In genomic region chr18:62744076-62744705, GRCh38 we compare ENCODE assay signal across 10 cellular contexts. TPM values are rescaled to one million over a fixed set of nuclear protein-coding genes. Genes with fewer than 3 reads are reported as not detected.
DNase-seq lines count a peak whose midpoint lies in the region; ATAC-seq, FAIRE-seq and TF ChIP-seq lines count a peak whose summit lies in the region.
"Had no signal": no experiment of that assay in that cellular context is flagged by ENCODE, and none has a peak within 500 bp of the region (broad histone marks: within the 10 kb centered on the region; RNA-seq: fewer than 3 reads in every experiment).

No MANE protein-coding gene starts in this region.

- no peaks in the 10 kb centered on the region for H3K9me3 ChIP-seq in A549

- H3K27ac ChIP-seq in A549, result peak overlapping the region in 1 of 2 experiments; percentile 68; a peak in 3 of 6 replicates

- ATAC-seq in A549 (peak in 1 of 2 experiments; percentile 45; a peak in 3 of 6 replicates), GM19455 (IDR thresholded peaks at IDR 0.05; ENCODE audit: unreplicated experiment) (peak; percentile 73), HG03159 (IDR thresholded peaks at IDR 0.05; ENCODE audit: unreplicated experiment) (peak; percentile 66), HG03520 (IDR thresholded peaks at IDR 0.05; ENCODE audit: unreplicated experiment) (no peak)
- ATAC-seq in natural killer cell treated with Interleukin-12 subunit alpha and Interleukin-12 subunit beta and Interleukin-15 and Interleukin-18, amount 100 ng/mL, for 72 hours, result no peak
- ATAC-seq: effector memory CD8-positive, alpha-beta T cell had no signal

- H3K4me3 Mint-ChIP-seq in chondrocyte (ENCODE audit: unreplicated experiment), result no peak overlapping the region
- H3K4me3 Mint-ChIP-seq in natural killer cell treated with Interleukin-12 subunit alpha and Interleukin-12 subunit beta and Interleukin-15 and Interleukin-18, amount 100 ng/mL, for 72 hours, result no peak overlapping the region
- H3K4me3 Mint-ChIP-seq: effector memory CD8-positive, alpha-beta T cell had no signal

- no peak overlapping the region for H3K4me3 ChIP-seq in A549

- H3K36me3 Mint-ChIP-seq in chondrocyte (ENCODE audit: low read depth), result no peaks in the 10 kb centered on the region
- no peaks in the 10 kb centered on the region for H3K36me3 Mint-ChIP-seq in natural killer cell treated with Interleukin-12 subunit alpha and Interleukin-12 subunit beta and Interleukin-15 and Interleukin-18, amount 100 ng/mL, for 72 hours

- TF ChIP-seq EP300 in A549 (IDR thresholded peaks at IDR 0.05), result no peak

- no peak for TF ChIP-seq RAD21 in A549 (conservative IDR thresholded peaks at IDR 0.05 in 1 of 2, IDR thresholded peaks at IDR 0.05 in 1 of 2)

- no peak for TF ChIP-seq POLR2A in A549 (IDR thresholded peaks at IDR 0.05; ENCODE audit: low read length)

- H3K27ac Mint-ChIP-seq in chondrocyte (ENCODE audit: unreplicated experiment), result peak overlapping the region; percentile 68
- H3K27ac Mint-ChIP-seq in natural killer cell treated with Interleukin-12 subunit alpha and Interleukin-12 subunit beta and Interleukin-15 and Interleukin-18, amount 100 ng/mL, for 72 hours, result no peak overlapping the region
- H3K27ac Mint-ChIP-seq: effector memory CD8-positive, alpha-beta T cell had no signal

- no peak for FAIRE-seq in A549 (lab: Jason Lieb, UNC)

- peak overlapping the region; percentile 32 for H3K4me2 ChIP-seq in A549

- peaks cover 34% of the 10 kb centered on the region for H3K4me1 Mint-ChIP-seq in chondrocyte (ENCODE audit: low read depth)
- H3K4me1 Mint-ChIP-seq in natural killer cell treated with Interleukin-12 subunit alpha and Interleukin-12 subunit beta and Interleukin-15 and Interleukin-18, amount 100 ng/mL, for 72 hours (ENCODE audit: low read depth in 2 of 2), result peaks cover 8 to 10% of the 10 kb centered on the region in 2 donors

- WGBS in A549 (ENCODE audit: missing lambda C conversion rate), result 88% methylated on average over 3 of the region's 3 CpGs

- DNase-seq in A549 (ENCODE audit: low read depth in 1 of 2, low spot score in 1 of 2) (no peak), chondrocyte (ENCODE audit: low spot score) (no peak), NCI-H524 (lab: John Stamatoyannopoulos, UW) (no peak), medulla oblongata (ENCODE audit: extremely low spot score) (no peak)
- DNase-seq in natural killer cell treated with Interleukin-12 subunit alpha and Interleukin-12 subunit beta and Interleukin-15 and Interleukin-18, amount 100 ng/mL, for 72 hours (ENCODE audit: low spot score), result no peak
- DNase-seq: ACHN; effector memory CD8-positive, alpha-beta T cell had no signal

- H3K4me1 ChIP-seq in A549, result peaks cover 41% of the 10 kb centered on the region

- CTCF ChIA-PET in A549 (lab: Yijun Ruan, JAX), result no interaction called here

- TF ChIP-seq CTCF in A549 (IDR thresholded peaks at IDR 0.05) (no peak), chondrocyte (IDR thresholded peaks at IDR 0.05) (no peak)

- no peaks in the 10 kb centered on the region for H3K27me3 Mint-ChIP-seq in chondrocyte (ENCODE audit: low read depth)
- no peaks in the 10 kb centered on the region for H3K27me3 Mint-ChIP-seq in natural killer cell treated with Interleukin-12 subunit alpha and Interleukin-12 subunit beta and Interleukin-15 and Interleukin-18, amount 100 ng/mL, for 72 hours
- H3K27me3 Mint-ChIP-seq: effector memory CD8-positive, alpha-beta T cell had no signal

- POLR2A ChIA-PET in A549 (lab: Yijun Ruan, JAX), result no interaction called here

- H3K9me3 Mint-ChIP-seq in chondrocyte (ENCODE audit: low read depth), result no peaks in the 10 kb centered on the region
- H3K9me3 Mint-ChIP-seq in natural killer cell treated with Interleukin-12 subunit alpha and Interleukin-12 subunit beta and Interleukin-15 and Interleukin-18, amount 100 ng/mL, for 72 hours, result no peaks in the 10 kb centered on the region
- H3K9me3 Mint-ChIP-seq: effector memory CD8-positive, alpha-beta T cell had no signal

TF ChIP-seq in A549, 52 proteins besides CTCF, POLR2A, EP300 and RAD21:
- TF ChIP-seq ZNF302 (CRISPR knock-in tag; IDR thresholded peaks at IDR 0.05) (no peak), HES2 (IDR thresholded peaks at IDR 0.05) (no peak), HOXB13 (CRISPR knock-in tag; IDR thresholded peaks at IDR 0.05; ENCODE audit: low read depth) (no peak), PBX3 (IDR thresholded peaks at IDR 0.05) (no peak), HEYL (CRISPR knock-in tag; IDR thresholded peaks at IDR 0.05) (no peak), FOSL2 (IDR thresholded peaks at IDR 0.05) (no peak), FOSL2 (CRISPR knock-in tag; IDR thresholded peaks at IDR 0.05) (no peak), HOXB5 (CRISPR knock-in tag; IDR thresholded peaks at IDR 0.05) (no peak), JUNB (IDR thresholded peaks at IDR 0.05) (no peak), NFE2L2 (conservative IDR thresholded peaks at IDR 0.05; ENCODE audit: low read length) (no peak), JUN (IDR thresholded peaks at IDR 0.05) (no peak)

RNA-seq across cellular contexts. Expression of gene PHLPP1, which starts 28.9 kb away (rescaled TPM):
- polyA plus RNA-seq in A549 (2011; rRNA removed), result 12.1 and 12.8 TPM in 2 replicates
- polyA plus RNA-seq in A549 (2012; cell fraction: cytosol; rRNA removed), result 5.4 and 7.2 TPM in 2 replicates
- 9.7 and 11.2 TPM in 2 replicates for polyA plus RNA-seq in A549 (2012; cell fraction: nucleus; rRNA removed)
- polyA plus RNA-seq in A549 (2017; fragmentation: RNase III; extraction: RNeasy Plus Mini Kit Qiagen cat#74134 plus additional on column Dnase treatment), result 5.9 to 6.5 TPM (median 6.0 TPM) in 3 replicates
- 19.7 and 30.0 TPM in 2 replicates for polyA minus RNA-seq in A549 (2011; rRNA and poly(A)+ RNA removed)
- 9.3 to 13.2 TPM (median 10.4 TPM) in 3 replicates for total RNA-seq in chondrocyte
- total RNA-seq in natural killer cell treated with Interleukin-12 subunit alpha and Interleukin-12 subunit beta and Interleukin-15 and Interleukin-18, amount 100 ng/mL, for 72 hours, result 10 to 100 TPM in 1 of 2 donors, 1 to 10 TPM in 1; 8.3 to 12.7 TPM

Comparison
In these comparisons a context has a peak if more than half of its experiments do, and no peak if none do; other contexts are left out.
1. ATAC-seq: peak in GM19455 (single experiment) and HG03159 (single experiment); none in natural killer cell treated with Interleukin-12 subunit alpha and Interleukin-12 subunit beta and Interleukin-15 and Interleukin-18, amount 100 ng/mL, for 72 hours (0 of 2) and HG03520 (single experiment).